In genomic region chr15:64586259-64586658, GRCh38 we compare ENCODE assay signal across 20 cellular contexts.
"Had no signal": no experiment of that assay in that cellular context is flagged by ENCODE, and none has a peak within 500 bp of the region (broad histone marks: within the 10 kb centered on the region; RNA-seq: fewer than 3 reads in every experiment).

No MANE protein-coding gene starts in this region.

- H3K27ac ChIP-seq: body of pancreas, dorsolateral prefrontal cortex, foreskin keratinocyte, sigmoid colon, spleen, thoracic aorta had no signal

- H3K27me3 Mint-ChIP-seq: activated B cell treated with CpG ODN at 0.5 μM for 24 hours; activated CD4-positive, alpha-beta memory T cell treated with anti-CD3 and anti-CD28 coated beads for 36 hours; activated naive CD4-positive, alpha-beta T cell treated with anti-CD3 and anti-CD28 coated beads, Interleukin-2, amount 50 U/mL, for 24 hours; stimulated activated naive B cell treated with anti-CD40 and anti-IgM and Interleukin-4, amounts not matched to agents 10 μg/mL and 1 μg/mL and 100 μg/mL, for 72 hours had no signal

- H3K27ac Mint-ChIP-seq: activated B cell treated with CpG ODN at 0.5 μM for 24 hours; activated CD4-positive, alpha-beta memory T cell treated with anti-CD3 and anti-CD28 coated beads for 36 hours; stimulated activated naive B cell treated with anti-CD40 and anti-IgM and Interleukin-4, amounts not matched to agents 10 μg/mL and 1 μg/mL and 100 μg/mL, for 72 hours had no signal

- H3K4me3 Mint-ChIP-seq: activated B cell treated with CpG ODN at 0.5 μM for 24 hours; activated CD4-positive, alpha-beta memory T cell treated with anti-CD3 and anti-CD28 coated beads for 36 hours; stimulated activated naive B cell treated with anti-CD40 and anti-IgM and Interleukin-4, amounts not matched to agents 10 μg/mL and 1 μg/mL and 100 μg/mL, for 72 hours had no signal

- H3K9me3 ChIP-seq: body of pancreas, thoracic aorta had no signal

- H3K27me3 ChIP-seq: body of pancreas, dorsolateral prefrontal cortex, foreskin keratinocyte, sigmoid colon, spleen had no signal

- ATAC-seq: body of pancreas; foreskin keratinocyte; left lobe of liver; stimulated activated naive B cell treated with anti-CD40 and anti-IgM and Interleukin-4, amounts not matched to agents 10 μg/mL and 1 μg/mL and 100 μg/mL, for 72 hours had no signal

- H3K9me3 Mint-ChIP-seq: activated B cell treated with CpG ODN at 0.5 μM for 24 hours; activated naive CD4-positive, alpha-beta T cell treated with anti-CD3 and anti-CD28 coated beads, Interleukin-2, amount 50 U/mL, for 24 hours; stimulated activated naive B cell treated with anti-CD40 and anti-IgM and Interleukin-4, amounts not matched to agents 10 μg/mL and 1 μg/mL and 100 μg/mL, for 72 hours had no signal

- DNase-seq: activated B cell treated with CpG ODN at 0.5 μM for 24 hours; activated CD4-positive, alpha-beta memory T cell treated with anti-CD3 and anti-CD28 coated beads for 36 hours; activated CD4-positive, alpha-beta T cell treated with anti-CD3 and anti-CD28 coated beads for 4 hours; activated effector memory CD4-positive, alpha-beta T cell treated with anti-CD3 and anti-CD28 coated beads, Interleukin-2, amount 50 U/mL, for 16 hours; activated T-cell treated with anti-CD3 and anti-CD28 coated beads, Interleukin-2, amount 50 U/mL, for 1 hour; body of pancreas; caudate nucleus; dorsolateral prefrontal cortex; foreskin keratinocyte; glutamatergic neuron; hypothalamus; kidney; posterior cingulate gyrus; sigmoid colon; spleen; stimulated activated naive B cell treated with anti-CD40 and anti-IgM and Interleukin-4, amounts not matched to agents 10 μg/mL and 1 μg/mL and 100 μg/mL, for 72 hours had no signal

- H3K4me1 ChIP-seq: foreskin keratinocyte had no signal

- H3K4me3 ChIP-seq: body of pancreas, dorsolateral prefrontal cortex, lung, sigmoid colon, spleen, thoracic aorta had no signal

- H3K36me3 ChIP-seq: sigmoid colon, spleen, thoracic aorta had no signal
